Comparison of ENCODE assay signal across 2 cellular contexts in the genomic region with DNA sequence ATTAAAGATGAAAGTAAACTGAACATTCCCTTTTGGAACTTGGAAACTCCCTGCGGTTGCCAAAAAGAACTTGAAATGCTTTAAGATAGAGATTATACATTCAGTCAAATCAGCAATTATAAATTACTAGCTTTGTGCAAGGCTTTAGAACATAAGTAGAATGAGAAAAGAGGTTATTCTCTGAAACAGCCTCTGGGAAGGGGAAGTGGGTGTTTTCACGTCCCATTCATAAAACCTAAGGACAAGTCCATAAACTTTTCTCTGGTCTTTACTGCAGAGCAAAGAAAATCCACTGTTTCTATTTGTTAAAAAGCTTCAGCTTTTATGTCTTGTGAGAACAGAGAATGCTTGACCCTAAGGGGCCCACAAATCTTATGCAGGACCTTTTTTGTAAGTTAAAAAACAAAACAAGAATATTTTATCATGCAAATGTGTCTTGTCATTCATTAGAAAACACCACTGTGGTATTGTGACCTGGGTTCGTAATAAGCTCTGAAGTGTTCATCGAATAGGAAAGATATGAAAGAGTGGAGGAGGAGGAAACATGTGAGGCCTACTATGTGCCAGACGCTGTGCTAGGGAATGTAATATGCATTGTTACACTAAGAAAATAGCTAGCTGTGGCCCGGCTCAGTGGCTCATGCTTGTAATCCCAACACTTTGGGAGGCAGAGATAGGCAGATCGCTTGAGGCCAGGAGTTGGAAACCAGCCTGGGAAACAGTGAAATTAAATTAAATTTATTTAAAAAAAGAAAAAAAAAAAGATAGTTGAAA.
TF ChIP-seq lines count a peak whose summit lies in the region.

No MANE protein-coding gene starts in this region.

TF ChIP-seq in GM23338, 12 proteins besides CTCF, POLR2A, EP300 and RAD21 (continued from another document and continues in another):
- TF ChIP-seq, protein P1, sequence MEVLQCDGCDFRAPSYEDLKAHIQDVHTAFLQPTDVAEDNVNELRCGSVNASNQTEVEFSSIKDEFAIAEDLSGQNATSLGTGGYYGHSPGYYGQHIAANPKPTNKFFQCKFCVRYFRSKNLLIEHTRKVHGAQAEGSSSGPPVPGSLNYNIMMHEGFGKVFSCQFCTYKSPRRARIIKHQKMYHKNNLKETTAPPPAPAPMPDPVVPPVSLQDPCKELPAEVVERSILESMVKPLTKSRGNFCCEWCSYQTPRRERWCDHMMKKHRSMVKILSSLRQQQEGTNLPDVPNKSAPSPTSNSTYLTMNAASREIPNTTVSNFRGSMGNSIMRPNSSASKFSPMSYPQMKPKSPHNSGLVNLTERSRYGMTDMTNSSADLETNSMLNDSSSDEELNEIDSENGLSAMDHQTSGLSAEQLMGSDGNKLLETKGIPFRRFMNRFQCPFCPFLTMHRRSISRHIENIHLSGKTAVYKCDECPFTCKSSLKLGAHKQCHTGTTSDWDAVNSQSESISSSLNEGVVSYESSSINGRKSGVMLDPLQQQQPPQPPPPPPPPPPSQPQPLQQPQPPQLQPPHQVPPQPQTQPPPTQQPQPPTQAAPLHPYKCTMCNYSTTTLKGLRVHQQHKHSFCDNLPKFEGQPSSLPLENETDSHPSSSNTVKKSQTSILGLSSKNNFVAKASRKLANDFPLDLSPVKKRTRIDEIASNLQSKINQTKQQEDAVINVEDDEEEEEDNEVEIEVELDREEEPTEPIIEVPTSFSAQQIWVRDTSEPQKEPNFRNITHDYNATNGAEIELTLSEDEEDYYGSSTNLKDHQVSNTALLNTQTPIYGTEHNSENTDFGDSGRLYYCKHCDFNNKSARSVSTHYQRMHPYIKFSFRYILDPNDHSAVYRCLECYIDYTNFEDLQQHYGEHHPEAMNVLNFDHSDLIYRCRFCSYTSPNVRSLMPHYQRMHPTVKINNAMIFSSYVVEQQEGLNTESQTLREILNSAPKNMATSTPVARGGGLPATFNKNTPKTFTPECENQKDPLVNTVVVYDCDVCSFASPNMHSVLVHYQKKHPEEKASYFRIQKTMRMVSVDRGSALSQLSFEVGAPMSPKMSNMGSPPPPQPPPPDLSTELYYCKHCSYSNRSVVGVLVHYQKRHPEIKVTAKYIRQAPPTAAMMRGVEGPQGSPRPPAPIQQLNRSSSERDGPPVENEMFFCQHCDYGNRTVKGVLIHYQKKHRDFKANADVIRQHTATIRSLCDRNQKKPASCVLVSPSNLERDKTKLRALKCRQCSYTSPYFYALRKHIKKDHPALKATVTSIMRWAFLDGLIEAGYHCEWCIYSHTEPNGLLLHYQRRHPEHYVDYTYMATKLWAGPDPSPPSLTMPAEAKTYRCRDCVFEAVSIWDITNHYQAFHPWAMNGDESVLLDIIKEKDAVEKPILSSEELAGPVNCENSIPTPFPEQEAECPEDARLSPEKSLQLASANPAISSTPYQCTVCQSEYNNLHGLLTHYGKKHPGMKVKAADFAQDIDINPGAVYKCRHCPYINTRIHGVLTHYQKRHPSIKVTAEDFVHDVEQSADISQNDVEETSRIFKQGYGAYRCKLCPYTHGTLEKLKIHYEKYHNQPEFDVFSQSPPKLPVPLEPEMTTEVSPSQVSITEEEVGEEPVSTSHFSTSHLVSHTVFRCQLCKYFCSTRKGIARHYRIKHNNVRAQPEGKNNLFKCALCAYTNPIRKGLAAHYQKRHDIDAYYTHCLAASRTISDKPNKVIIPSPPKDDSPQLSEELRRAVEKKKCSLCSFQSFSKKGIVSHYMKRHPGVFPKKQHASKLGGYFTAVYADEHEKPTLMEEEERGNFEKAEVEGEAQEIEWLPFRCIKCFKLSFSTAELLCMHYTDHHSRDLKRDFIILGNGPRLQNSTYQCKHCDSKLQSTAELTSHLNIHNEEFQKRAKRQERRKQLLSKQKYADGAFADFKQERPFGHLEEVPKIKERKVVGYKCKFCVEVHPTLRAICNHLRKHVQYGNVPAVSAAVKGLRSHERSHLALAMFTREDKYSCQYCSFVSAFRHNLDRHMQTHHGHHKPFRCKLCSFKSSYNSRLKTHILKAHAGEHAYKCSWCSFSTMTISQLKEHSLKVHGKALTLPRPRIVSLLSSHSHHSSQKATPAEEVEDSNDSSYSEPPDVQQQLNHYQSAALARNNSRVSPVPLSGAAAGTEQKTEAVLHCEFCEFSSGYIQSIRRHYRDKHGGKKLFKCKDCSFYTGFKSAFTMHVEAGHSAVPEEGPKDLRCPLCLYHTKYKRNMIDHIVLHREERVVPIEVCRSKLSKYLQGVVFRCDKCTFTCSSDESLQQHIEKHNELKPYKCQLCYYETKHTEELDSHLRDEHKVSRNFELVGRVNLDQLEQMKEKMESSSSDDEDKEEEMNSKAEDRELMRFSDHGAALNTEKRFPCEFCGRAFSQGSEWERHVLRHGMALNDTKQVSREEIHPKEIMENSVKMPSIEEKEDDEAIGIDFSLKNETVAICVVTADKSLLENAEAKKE (CRISPR knock-in tag; IDR thresholded peaks at IDR 0.05) = no peak
- no peak for TF ChIP-seq EZH2 (IDR thresholded peaks at IDR 0.05; ENCODE audit: low read depth, unreplicated experiment)
- no peak for TF ChIP-seq POLR2AphosphoS5 (IDR thresholded peaks at IDR 0.05; ENCODE audit: low read depth)
- no peak for TF ChIP-seq NANOG (IDR thresholded peaks at IDR 0.05; ENCODE audit: borderline replicate concordance)
- TF ChIP-seq JUNB (IDR thresholded peaks at IDR 0.05; ENCODE audit: unreplicated experiment) = no peak
- TF ChIP-seq, protein P2, sequence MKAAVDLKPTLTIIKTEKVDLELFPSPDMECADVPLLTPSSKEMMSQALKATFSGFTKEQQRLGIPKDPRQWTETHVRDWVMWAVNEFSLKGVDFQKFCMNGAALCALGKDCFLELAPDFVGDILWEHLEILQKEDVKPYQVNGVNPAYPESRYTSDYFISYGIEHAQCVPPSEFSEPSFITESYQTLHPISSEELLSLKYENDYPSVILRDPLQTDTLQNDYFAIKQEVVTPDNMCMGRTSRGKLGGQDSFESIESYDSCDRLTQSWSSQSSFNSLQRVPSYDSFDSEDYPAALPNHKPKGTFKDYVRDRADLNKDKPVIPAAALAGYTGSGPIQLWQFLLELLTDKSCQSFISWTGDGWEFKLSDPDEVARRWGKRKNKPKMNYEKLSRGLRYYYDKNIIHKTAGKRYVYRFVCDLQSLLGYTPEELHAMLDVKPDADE (IDR thresholded peaks at IDR 0.05) = no peak
- no peak for TF ChIP-seq REST (IDR thresholded peaks at IDR 0.05; ENCODE audit: unreplicated experiment)

TF ChIP-seq in HEK293T, 16 proteins besides CTCF, POLR2A, EP300 and RAD21 (continued from another document):
- no peak for TF ChIP-seq L3MBTL2 (conservative IDR thresholded peaks at IDR 0.05)
- TF ChIP-seq ZNF384 (IDR thresholded peaks at IDR 0.05) = no peak
- TF ChIP-seq PKNOX1 (IDR thresholded peaks at IDR 0.05) = no peak
- TF ChIP-seq TARDBP (IDR thresholded peaks at IDR 0.05) = no peak
- no peak for TF ChIP-seq BHLHE40 (IDR thresholded peaks at IDR 0.05; ENCODE audit: borderline replicate concordance)
- TF ChIP-seq SP1 (IDR thresholded peaks at IDR 0.05) = no peak
- no peak for TF ChIP-seq LEF1 (IDR thresholded peaks at IDR 0.05; ENCODE audit: borderline replicate concordance)
- no peak for TF ChIP-seq SUZ12 (IDR thresholded peaks at IDR 0.05)
- TF ChIP-seq ARNT (IDR thresholded peaks at IDR 0.05) = no peak
- TF ChIP-seq FOXM1 (IDR thresholded peaks at IDR 0.05; ENCODE audit: borderline replicate concordance) = no peak
